Comparison of ENCODE assay signal across 29 cellular contexts in genomic region chr14:77092676-77093075, GRCh38. TPM values are rescaled to one million over a fixed set of nuclear protein-coding genes. Genes with fewer than 3 reads are reported as not detected.
"Had no signal": no experiment of that assay in that cellular context is flagged by ENCODE, and none has a peak within 500 bp of the region (broad histone marks: within the 10 kb centered on the region; RNA-seq: fewer than 3 reads in every experiment).

No MANE protein-coding gene starts in this region.

- FAIRE-seq: TTC549 had no signal

- DNase-seq: activated B cell treated with CpG ODN at 0.5 μM for 24 hours; activated CD4-positive, alpha-beta memory T cell treated with anti-CD3 and anti-CD28 coated beads for 36 hours; activated CD4-positive, alpha-beta T cell treated with anti-CD3 and anti-CD28 coated beads for 1 hour; activated CD4-positive, alpha-beta T cell treated with anti-CD3 and anti-CD28 coated beads, Interleukin-2, amount 10 ng/mL, durations not matched to agents 24 days and 14 days; activated CD8-positive, alpha-beta memory T cell treated with anti-CD3 and anti-CD28 coated beads for 24 hours; activated effector memory CD4-positive, alpha-beta T cell treated with anti-CD3 and anti-CD28 coated beads, Interleukin-2, amount 50 U/mL, for 16 hours; activated naive CD4-positive, alpha-beta T cell treated with Interleukin-2 at 50 U/mL for 16 hours; activated T-cell treated with anti-CD3 and anti-CD28 coated beads, Interleukin-2, amount 50 U/mL, for 4 hours; amygdala; brain microvascular endothelial cell; Kasumi-1; KBM-7; NCI-H1092; NCI-H1417; NCI-H1930; NCI-H2171; NCI-H2227 treated with DMSO at 0.1 percent for 48 hours; NCI-H446 treated with DMSO at 0.1 percent for 48 hours; NCI-H524 treated with DMSO at 0.1 percent for 48 hours; NCI-H748 treated with DMSO at 0.1 percent for 48 hours; T-cell; T-helper 2 cell; T1000 had no signal

- H3K36me3 ChIP-seq: brain microvascular endothelial cell, cardiac muscle cell had no signal

- H3K27me3 ChIP-seq: brain microvascular endothelial cell, cardiac muscle cell had no signal

- H3K4me3 ChIP-seq: cardiac muscle cell, SK-N-MC had no signal

- ATAC-seq: activated T-cell treated with anti-CD3 and anti-CD28 coated beads, Interleukin-2, amount 50 U/mL, for 4 hours; Right ventricle myocardium inferior; T-cell had no signal

- H3K27ac ChIP-seq: brain microvascular endothelial cell, cardiac muscle cell, SK-N-MC had no signal

RNA-seq across cellular contexts. Expression of gene ZDHHC22, which starts 48.9 kb away (rescaled TPM):
- total RNA-seq: activated B cell treated with CpG ODN at 0.5 μM for 24 hours; activated CD4-positive, alpha-beta memory T cell treated with anti-CD3 and anti-CD28 coated beads for 36 hours; activated CD4-positive, alpha-beta T cell treated with anti-CD3 and anti-CD28 coated beads, Interleukin-2, amount 10 ng/mL, durations not matched to agents 24 days and 14 days; activated T-cell treated with anti-CD3 and anti-CD28 coated beads, Interleukin-2, amount 50 U/mL, for 4 hours; OCI-LY7; Right ventricle myocardium inferior; RPMI7951 had no signal
- polyA plus RNA-seq: cardiac muscle cell had no signal
